In genomic region chr9:130741831-130742449, GRCh38 we compare ENCODE assay signal across 15 cellular contexts. TPM values are rescaled to one million over a fixed set of nuclear protein-coding genes. Genes with fewer than 3 reads are reported as not detected.
DNase-seq lines count a peak whose midpoint lies in the region; ATAC-seq lines count a peak whose summit lies in the region.
"Had no signal": no experiment of that assay in that cellular context is flagged by ENCODE, and none has a peak within 500 bp of the region (broad histone marks: within the 10 kb centered on the region; RNA-seq: fewer than 3 reads in every experiment).

No MANE protein-coding gene starts in this region.

- H3K27me3 ChIP-seq in HAP-1 (ENCODE audit: low read depth) = no peaks in the 10 kb centered on the region
- H3K27me3 ChIP-seq: hepatocyte had no signal

- H3K4me3 ChIP-seq in HAP-1 = no peak overlapping the region
- H3K4me3 ChIP-seq: hepatocyte had no signal

- peaks cover 12% of the 10 kb centered on the region for H3K4me1 ChIP-seq in HAP-1

- no peaks in the 10 kb centered on the region for H3K36me3 ChIP-seq in HAP-1 (replicated peaks)
- H3K36me3 ChIP-seq: WERI-Rb-1 had no signal

- H3K9me3 ChIP-seq in HAP-1 = no peaks in the 10 kb centered on the region

- peak; percentile 60 for DNase-seq in A172 (ENCODE audit: low spot score)
- peak; percentile 47 for DNase-seq in H4 (ENCODE audit: low spot score)
- DNase-seq in T1000 (lab: John Stamatoyannopoulos, UW) = peak; percentile 35
- peak; percentile 42 for DNase-seq in fibroblast of peridontal ligament (ENCODE audit: extremely low read depth)
- no peak for DNase-seq in HAP-1 (ENCODE audit: low spot score in 2 of 2)
- DNase-seq in HuH-7 (ENCODE audit: low spot score) = no peak
- no peak for DNase-seq in mesenteric fat pad (ENCODE audit: low spot score)
- DNase-seq: activated gamma-delta T cell; CD4-positive, CD25-positive, alpha-beta regulatory T cell; NCI-H2227 treated with DMSO at 0.1 percent for 48 hours; posterior cingulate gyrus; Right ventricle myocardium superior; WERI-Rb-1 had no signal

- no peak for ATAC-seq in GM21737 (IDR thresholded peaks at IDR 0.05; ENCODE audit: unreplicated experiment)

- in situ Hi-C loops in HAP-1 (cut with MboI; ENCODE audit: low sequenced_read_pairs) = no loop called here

RNA-seq across cellular contexts. Expression of gene EXOSC2, which starts 48.4 kb away (rescaled TPM):
- 34.9 and 43.2 TPM in 2 replicates for total RNA-seq in A172 (2014; rRNA removed; shearing (Covaris generic))
- 51.5 and 63.6 TPM in 2 replicates for total RNA-seq in H4 (2014; rRNA removed; shearing (Covaris generic))
- 21.2 TPM for total RNA-seq in mesenteric fat pad

Comparison
In these comparisons a context has a peak if more than half of its experiments do, and no peak if none do; other contexts are left out.
1. DNase-seq: peak in A172 (single experiment), H4 (single experiment), T1000 (single experiment) and fibroblast of peridontal ligament (single experiment); none in HAP-1 (0 of 2), HuH-7 (single experiment) and mesenteric fat pad (single experiment).